Comparison of ENCODE assay signal across 8 cellular contexts in genomic region chr11:12079726-12080556, GRCh38. TPM values are rescaled to one million over a fixed set of nuclear protein-coding genes. Genes with fewer than 3 reads are reported as not detected.
DNase-seq lines count a peak whose midpoint lies in the region; ATAC-seq, FAIRE-seq and TF ChIP-seq lines count a peak whose summit lies in the region.

No MANE protein-coding gene starts in this region.

- H3K36me3 Mint-ChIP-seq in endodermal cell (ENCODE audit: low read depth) = no peaks in the 10 kb centered on the region

- H3K27me3 Mint-ChIP-seq in endodermal cell (ENCODE audit: insufficient read depth) = peaks cover 7% of the 10 kb centered on the region

- TF ChIP-seq CTCF in adrenal gland (IDR thresholded peaks at IDR 0.05) (no peak), sigmoid colon (IDR thresholded peaks at IDR 0.05) (no peak), endodermal cell (conservative IDR thresholded peaks at IDR 0.05) (no peak), MM.1S (IDR thresholded peaks at IDR 0.05; ENCODE audit: low read length) (no peak)

- H3K9me2 ChIP-seq in MM.1S (replicated peaks; ENCODE audit: insufficient read depth, low read length) = no peaks in the 10 kb centered on the region

- H3K36me3 ChIP-seq in adrenal gland (replicated peaks in 1 of 2) (no peaks in the 10 kb centered on the region), sigmoid colon (no peaks in the 10 kb centered on the region), endodermal cell (ENCODE audit: control insufficient read depth, insufficient read depth, low read length) (no peaks in the 10 kb centered on the region), MM.1S (replicated peaks; ENCODE audit: insufficient read depth, low read length) (no peaks in the 10 kb centered on the region)

- no peaks in the 10 kb centered on the region for H4K20me1 ChIP-seq in MM.1S (ENCODE audit: insufficient read depth, low read length)

- H3K4me1 Mint-ChIP-seq in endodermal cell = no peaks in the 10 kb centered on the region

- H2AFZ ChIP-seq in MM.1S (ENCODE audit: low read length) = no peak overlapping the region

- peak; percentile 34 to 75 (median 54) for DNase-seq in adrenal gland
- DNase-seq in Right ventricle myocardium superior = peak; percentile 64
- peak; percentile 86 for DNase-seq in sigmoid colon
- no peak for DNase-seq in NAMALWA (ENCODE audit: low spot score)
- DNase-seq in endodermal cell = no peak
- no peak for DNase-seq in iPS-NIHi7 (ENCODE audit: extremely low spot score)
- no peak for DNase-seq in MM.1S

- TF ChIP-seq EP300 in sigmoid colon (IDR thresholded peaks at IDR 0.05) = peak in 3 of 4 donors; percentile 52 to 95 (median 71)

- no peaks in the 10 kb centered on the region for H3K79me2 ChIP-seq in MM.1S (ENCODE audit: low read length)

- no peak for TF ChIP-seq POLR2A in adrenal gland (IDR thresholded peaks at IDR 0.05)
- no peak for TF ChIP-seq POLR2A in sigmoid colon (IDR thresholded peaks at IDR 0.05)

- no peak overlapping the region for H3K4me2 ChIP-seq in MM.1S (ENCODE audit: low read depth, low read length)

- intact Hi-C loops in adrenal gland (cut with DNase I) (no loop called here), Right ventricle myocardium superior (cut with DNase I) (no loop called here), sigmoid colon (cut with DNase I) (no loop called here)

- peak; percentile 75 for ATAC-seq in Right ventricle myocardium superior (ENCODE audit: poor library complexity)

- H3K9me3 Mint-ChIP-seq in endodermal cell = no peaks in the 10 kb centered on the region

- no peaks in the 10 kb centered on the region for H3F3A ChIP-seq in MM.1S (ENCODE audit: insufficient read depth, low read length)

- no peaks in the 10 kb centered on the region for H3K4me1 ChIP-seq in adrenal gland (replicated peaks in 1 of 2)
- H3K4me1 ChIP-seq in sigmoid colon = peaks cover 0 to 30% (median 26%) of the 10 kb centered on the region in 4 donors
- H3K4me1 ChIP-seq in endodermal cell (ENCODE audit: control insufficient read depth, insufficient read depth, low read length) = no peaks in the 10 kb centered on the region
- no peaks in the 10 kb centered on the region for H3K4me1 ChIP-seq in MM.1S (ENCODE audit: low read length)

- H3K27ac ChIP-seq in adrenal gland (peak overlapping the region in 2 of 5 donors; percentile 64 to 78), sigmoid colon (peak overlapping the region; percentile 72 to 91 (median 85)), endodermal cell (ENCODE audit: low read depth, low read length) (no peak overlapping the region), MM.1S (ENCODE audit: low read length) (no peak overlapping the region)

- WGBS in adrenal gland, 4 donors = 36 to 54% (median 49%) methylated on average over 13 of the region's 13 CpGs
- 70 to 75% methylated on average over 13 of the region's 13 CpGs for WGBS in sigmoid colon, 2 donors
- WGBS in endodermal cell (ENCODE audit: insufficient coverage in 1 of 2, insufficient read length in 1 of 2), 2 experiments = 66% methylated on average over 4 to 12 of the region's 13 CpGs

- H3K9ac ChIP-seq in endodermal cell (ENCODE audit: extremely low read depth, low read length, poor library complexity, severe bottlenecking) (no peak overlapping the region), MM.1S (ENCODE audit: low read length) (no peak overlapping the region)

- H3K9me3 ChIP-seq in adrenal gland (replicated peaks in 1 of 3) (no peaks in the 10 kb centered on the region), sigmoid colon (no peaks in the 10 kb centered on the region), endodermal cell (ENCODE audit: control insufficient read depth, low read length) (no peaks in the 10 kb centered on the region), MM.1S (replicated peaks; ENCODE audit: insufficient read depth, low read length) (no peaks in the 10 kb centered on the region)

- H3K27ac Mint-ChIP-seq in endodermal cell = no peak overlapping the region

- FAIRE-seq in G401.6 (lab: Jason Lieb, UNC) = peak; percentile 96

- H3K4me3 ChIP-seq in adrenal gland (no peak overlapping the region), sigmoid colon (no peak overlapping the region), endodermal cell (ENCODE audit: low read length) (no peak overlapping the region), MM.1S (ENCODE audit: low read length) (no peak overlapping the region)

- no peak overlapping the region for H3K4me3 Mint-ChIP-seq in endodermal cell

- no peaks in the 10 kb centered on the region for H3K27me3 ChIP-seq in adrenal gland
- H3K27me3 ChIP-seq in sigmoid colon = no peaks in the 10 kb centered on the region
- no peaks in the 10 kb centered on the region for H3K27me3 ChIP-seq in endodermal cell (ENCODE audit: control insufficient read depth, insufficient read depth, low read length, poor library complexity, severe bottlenecking)
- H3K27me3 ChIP-seq in MM.1S (replicated peaks; ENCODE audit: insufficient read depth, low read length) = no peaks in the 10 kb centered on the region

RNA-seq across cellular contexts. Expression of gene MICAL2, which starts 30.4 kb away (rescaled TPM):
- total RNA-seq in adrenal gland (10 to 100 TPM; 25.7 to 80.5 (median 46.6) TPM), Right ventricle myocardium superior (34.8 TPM), sigmoid colon (100 to 1,000 TPM; 115 to 145 (median 130) TPM), endodermal cell (1 to 10 TPM; 1.5 to 1.9 TPM)
- polyA plus RNA-seq in adrenal gland (10 to 100 TPM in 2 of 3 donors, 1 to 10 TPM in 1; 8.7 to 18.2 (median 12.1) TPM), sigmoid colon (10 to 100 TPM; 36.6 to 92.2 (median 91.1) TPM)
- polyA plus RNA-seq in endodermal cell (2013, experiment 1 of 2) = 2.2 TPM
- polyA plus RNA-seq in endodermal cell (2013, experiment 2 of 2) = 3.8 TPM

Comparison
In these comparisons a context has a peak if more than half of its experiments do, and no peak if none do; other contexts are left out.
1. DNase-seq: peak in adrenal gland (7 of 7), Right ventricle myocardium superior (single experiment) and sigmoid colon (single experiment); none in NAMALWA (single experiment), endodermal cell (single experiment), iPS-NIHi7 (single experiment) and MM.1S (single experiment).
2. H3K27ac ChIP-seq: peak in sigmoid colon (4 of 4); none in endodermal cell (single experiment) and MM.1S (single experiment).
3. RNA of gene MICAL2, which starts 30.4 kb away (total RNA-seq): 115 to 145 TPM in sigmoid colon, 25.7 to 80.5 TPM in adrenal gland and 34.8 TPM in Right ventricle myocardium superior (single experiment); 1.5 to 1.9 TPM in endodermal cell; every median in the first group is over 4 times any median in the second.